ENCODE assay signal across 8 cellular contexts in genomic region chr6:53796451-53796780, GRCh38. TPM values are rescaled to one million over a fixed set of nuclear protein-coding genes. Genes with fewer than 3 reads are reported as not detected.
DNase-seq lines count a peak whose midpoint lies in the region; ATAC-seq and TF ChIP-seq lines count a peak whose summit lies in the region.

No MANE protein-coding gene starts in this region.

- peak overlapping the region; percentile 87 for H3K4me2 ChIP-seq in hepatocyte
- H3K4me2 ChIP-seq in smooth muscle cell = peak overlapping the region; percentile 87

- no peaks in the 10 kb centered on the region for H3K36me3 Mint-ChIP-seq in activated CD8-positive, alpha-beta T cell treated with anti-CD3 and anti-CD28 coated beads for 36 hours (ENCODE audit: low read depth)

- H3K9me2 ChIP-seq in hepatocyte (replicated peaks; ENCODE audit: insufficient read depth) = no peaks in the 10 kb centered on the region

- H3K9me3 ChIP-seq in hepatocyte (ENCODE audit: low read depth) (no peaks in the 10 kb centered on the region), smooth muscle cell (replicated peaks; ENCODE audit: low read depth) (no peaks in the 10 kb centered on the region)

- H3K27ac Mint-ChIP-seq in activated CD8-positive, alpha-beta T cell treated with anti-CD3 and anti-CD28 coated beads for 36 hours = no peak overlapping the region

- H4K20me1 ChIP-seq in hepatocyte (ENCODE audit: insufficient read depth, poor library complexity, severe bottlenecking) (peaks cover 36% of the 10 kb centered on the region), smooth muscle cell (ENCODE audit: low read depth) (peaks cover 52% of the 10 kb centered on the region)

- DNase-seq in DMS 273 (lab: John Stamatoyannopoulos, UW; ENCODE audit: unreplicated experiment) = peak; percentile 50
- DNase-seq in DMS 273 treated with DMSO at 0.1 percent for 48 hours (lab: John Stamatoyannopoulos, UW) = no peak
- no peak for DNase-seq in activated CD8-positive, alpha-beta T cell treated with anti-CD3 and anti-CD28 coated beads for 36 hours
- DNase-seq in hepatocyte (ENCODE audit: low spot score) = no peak
- no peak for DNase-seq in smooth muscle cell (lab: John Stamatoyannopoulos, UW; ENCODE audit: unreplicated experiment)
- DNase-seq in kidney glomerular epithelial cell (lab: John Stamatoyannopoulos, UW) = no peak

- H3K27ac ChIP-seq in hepatocyte (peak overlapping the region; percentile 95), smooth muscle cell (ENCODE audit: low read depth) (no peak overlapping the region)

- WGBS in hepatocyte (ENCODE audit: low lambda C conversion rate, missing lambda C conversion rate) = 27% methylated on average over 3 of the region's 3 CpGs
- WGBS in smooth muscle cell (ENCODE audit: low lambda C conversion rate) = 50% methylated on average over 3 of the region's 3 CpGs

- intact Hi-C loops in activated CD8-positive, alpha-beta T cell treated with anti-CD3 and anti-CD28 coated beads for 36 hours (cut with micrococcal nuclease) = loop anchor here (10.0 kb wide), 1 partner anchor 158 kb away; no protein-coding TSS in a partner anchor

- peak overlapping the region; percentile 84 for H3K4me3 ChIP-seq in hepatocyte
- peak overlapping the region; percentile 69 for H3K4me3 ChIP-seq in smooth muscle cell

- CTCF ChIA-PET in activated CD8-positive, alpha-beta T cell treated with anti-CD3 and anti-CD28 coated beads for 36 hours (lab: Charles Lee) = interaction anchor here (1.3 to 2.6 kb wide), 2 partner anchors 78 to 145 kb away, joined by 3 to 9 read pairs; no protein-coding TSS in a partner anchor

- ATAC-seq in activated CD8-positive, alpha-beta T cell treated with anti-CD3 and anti-CD28 coated beads for 36 hours = no peak
- ATAC-seq in GM18511 (IDR thresholded peaks at IDR 0.05; ENCODE audit: unreplicated experiment) (no peak), HG03097 (IDR thresholded peaks at IDR 0.05; ENCODE audit: low FRiP score, unreplicated experiment) (no peak)

- POLR2A ChIA-PET in activated CD8-positive, alpha-beta T cell treated with anti-CD3 and anti-CD28 coated beads for 36 hours (lab: Charles Lee) = interaction anchor here (0.6 to 2.4 kb wide), 5 partner anchors 9 to 144 kb away, joined by 3 to 6 read pairs (median 3); no protein-coding TSS in a partner anchor

- H3K4me1 ChIP-seq in hepatocyte (ENCODE audit: insufficient read depth) (peaks cover 15% of the 10 kb centered on the region), smooth muscle cell (ENCODE audit: low read depth) (no peaks in the 10 kb centered on the region)

- H2AFZ ChIP-seq in hepatocyte = peak overlapping the region; percentile 49
- no peak overlapping the region for H2AFZ ChIP-seq in smooth muscle cell (ENCODE audit: low read depth)

- H3K36me3 ChIP-seq in hepatocyte (replicated peaks; ENCODE audit: insufficient read depth, low read depth) (no peaks in the 10 kb centered on the region), smooth muscle cell (ENCODE audit: low read depth) (no peaks in the 10 kb centered on the region)

- H3K79me2 ChIP-seq in hepatocyte = peaks cover 70% of the 10 kb centered on the region
- H3K79me2 ChIP-seq in smooth muscle cell (ENCODE audit: low read depth) = peaks cover 60% of the 10 kb centered on the region

- H3K27me3 ChIP-seq in hepatocyte (no peaks in the 10 kb centered on the region), smooth muscle cell (ENCODE audit: low read depth) (no peaks in the 10 kb centered on the region)

- no peak overlapping the region for H3K9ac ChIP-seq in smooth muscle cell (ENCODE audit: low read depth)

- no peaks in the 10 kb centered on the region for H3K9me3 Mint-ChIP-seq in activated CD8-positive, alpha-beta T cell treated with anti-CD3 and anti-CD28 coated beads for 36 hours

- peak overlapping the region; percentile 97 for H3K4me3 Mint-ChIP-seq in activated CD8-positive, alpha-beta T cell treated with anti-CD3 and anti-CD28 coated beads for 36 hours

- H3F3A ChIP-seq in smooth muscle cell (ENCODE audit: low read depth) = no peaks in the 10 kb centered on the region

- H3K4me1 Mint-ChIP-seq in activated CD8-positive, alpha-beta T cell treated with anti-CD3 and anti-CD28 coated beads for 36 hours (ENCODE audit: low read depth) = peaks cover 14% of the 10 kb centered on the region

- TF ChIP-seq CTCF in activated CD8-positive, alpha-beta T cell treated with anti-CD3 and anti-CD28 coated beads for 36 hours (IDR thresholded peaks at IDR 0.05) = no peak
- TF ChIP-seq CTCF in hepatocyte (IDR thresholded peaks at IDR 0.05; ENCODE audit: poor library complexity) = no peak
- no peak for TF ChIP-seq CTCF in smooth muscle cell (IDR thresholded peaks at IDR 0.05; ENCODE audit: borderline replicate concordance, insufficient read depth, poor library complexity, severe bottlenecking)

- H3K27me3 Mint-ChIP-seq in activated CD8-positive, alpha-beta T cell treated with anti-CD3 and anti-CD28 coated beads for 36 hours = peaks cover 19% of the 10 kb centered on the region

RNA-seq across cellular contexts. Expression of gene LRRC1, which starts 1.6 kb away (rescaled TPM):
- total RNA-seq in activated CD8-positive, alpha-beta T cell treated with anti-CD3 and anti-CD28 coated beads for 36 hours = 1 to 10 TPM; 1.9 to 2.5 TPM
- total RNA-seq in hepatocyte = 45.7 and 54.3 TPM in 2 replicates
- polyA plus RNA-seq in hepatocyte = 61.4 and 70.6 TPM in 2 replicates
- total RNA-seq in smooth muscle cell = 19.9 and 24.0 TPM in 2 replicates
- 11.8 and 14.6 TPM in 2 replicates for polyA plus RNA-seq in smooth muscle cell
